13 cellular contexts compared by ENCODE assay signal in genomic region chr1:159077657-159077961, GRCh38. TPM values are rescaled to one million over a fixed set of nuclear protein-coding genes. Genes with fewer than 3 reads are reported as not detected.
DNase-seq lines count a peak whose midpoint lies in the region; ATAC-seq, FAIRE-seq and TF ChIP-seq lines count a peak whose summit lies in the region.
"Had no signal": no experiment of that assay in that cellular context is flagged by ENCODE, and none has a peak within 500 bp of the region (broad histone marks: within the 10 kb centered on the region; RNA-seq: fewer than 3 reads in every experiment).

No MANE protein-coding gene starts in this region.

- no peak for TF ChIP-seq RAD21 in K562 (CRISPR knock-in tag; conservative IDR thresholded peaks at IDR 0.05 in 1 of 2, IDR thresholded peaks at IDR 0.05 in 1 of 2)

- no peak for TF ChIP-seq EP300 in K562 (IDR thresholded peaks at IDR 0.05; ENCODE audit: low read length)

- intact Hi-C loops in K562 (cut with micrococcal nuclease) (loop anchor here (5.0 to 10.0 kb wide), 4 partner anchors 263 to 1113 kb away; no protein-coding TSS in a partner anchor), spleen (cut with DNase I; ENCODE audit: low total_unique reads) (no loop called here)

- peaks cover 13% of the 10 kb centered on the region for H3K36me3 Mint-ChIP-seq in activated CD8-positive, alpha-beta memory T cell treated with anti-CD3 and anti-CD28 coated beads, Interleukin-2, amount 10 ng/mL, durations not matched to agents 7 days and 5 days
- H3K36me3 Mint-ChIP-seq: mesothelial cell of epicardium had no signal

- H3K27ac ChIP-seq in K562 (ENCODE audit: extremely low read depth, low read depth, low read length) (peak overlapping the region; percentile 93), spleen (peak overlapping the region; percentile 24 to 94 (median 93))
- H3K27ac ChIP-seq: prostate gland had no signal

- H3K4me3 ChIP-seq in NB4 (ENCODE audit: low read depth, low read length) (peak overlapping the region; percentile 52), K562 (no peak overlapping the region), spleen (peak overlapping the region in 3 of 8 donors; percentile 32 to 67 (median 43)), MG63 (no peak overlapping the region)
- H3K4me3 ChIP-seq: dorsolateral prefrontal cortex, prostate gland had no signal

- peak overlapping the region; percentile 61 for H3K4me2 ChIP-seq in K562 (ENCODE audit: insufficient read depth, low read length)

- H3K4me3 Mint-ChIP-seq in activated CD8-positive, alpha-beta memory T cell treated with anti-CD3 and anti-CD28 coated beads, Interleukin-2, amount 10 ng/mL, durations not matched to agents 7 days and 5 days, result peak overlapping the region; percentile 76
- H3K4me3 Mint-ChIP-seq: mesothelial cell of epicardium had no signal

- H3K9ac ChIP-seq in K562 (ENCODE audit: insufficient read depth in 1 of 2, low read depth in 2 of 2, low read length in 2 of 2), result peak overlapping the region in 1 of 2 experiments; percentile 58; a peak in 2 of 4 replicates

- BruUV-seq in K562 (replicated peaks; lab: Mats Ljungman, UMichigan), result no TSS peak

- TF ChIP-seq POLR2A in NB4 (IDR thresholded peaks at IDR 0.05; ENCODE audit: extremely low read depth, insufficient read length) (no peak), K562 (conservative IDR thresholded peaks at IDR 0.05) (no peak), spleen (IDR thresholded peaks at IDR 0.05) (no peak)

- 92% methylated on average over 1 of the region's 1 CpG for WGBS in K562 (ENCODE audit: insufficient coverage, low coverage, missing lambda C conversion rate)
- 75 to 87% (median 84%) methylated on average over 1 of the region's 1 CpG for WGBS in spleen, 5 donors

- peaks cover 3% of the 10 kb centered on the region for H3K9me3 Mint-ChIP-seq in activated CD8-positive, alpha-beta memory T cell treated with anti-CD3 and anti-CD28 coated beads, Interleukin-2, amount 10 ng/mL, durations not matched to agents 7 days and 5 days (ENCODE audit: low read depth)
- H3K9me3 Mint-ChIP-seq: mesothelial cell of epicardium had no signal

- H3K27me3 ChIP-seq in K562 (ENCODE audit: control insufficient read depth in 2 of 2, insufficient read depth in 2 of 2, low read length in 2 of 2) (no peaks in the 10 kb centered on the region), spleen (replicated peaks in 1 of 7) (no peaks in the 10 kb centered on the region), MG63 (peaks cover 9% of the 10 kb centered on the region)

- POLR2A ChIA-PET in K562 (lab: Yijun Ruan, JAX), result no interaction called here

- no peaks in the 10 kb centered on the region for H3K9me1 ChIP-seq in K562 (ENCODE audit: control insufficient read depth, insufficient read depth, low read length)

- CTCF ChIA-PET in activated CD8-positive, alpha-beta memory T cell treated with anti-CD3 and anti-CD28 coated beads, Interleukin-2, amount 10 ng/mL, durations not matched to agents 7 days and 5 days (lab: Charles Lee), result interaction anchor here (3.1 to 4.0 kb wide), 2 partner anchors 12 to 69 kb away, joined by 16 to 39 read pairs; partner anchors contain the start of gene IFI16
- CTCF ChIA-PET in K562 (lab: Yijun Ruan, JAX; ENCODE audit: low intra/inter-chr PET ratio), result interaction anchor here (0.7 kb wide), 1 partner anchor 133 kb away, joined by 3 read pairs; no protein-coding TSS in a partner anchor

- peaks cover 3% of the 10 kb centered on the region for H3K27me3 Mint-ChIP-seq in activated CD8-positive, alpha-beta memory T cell treated with anti-CD3 and anti-CD28 coated beads, Interleukin-2, amount 10 ng/mL, durations not matched to agents 7 days and 5 days

- ATAC-seq in activated CD8-positive, alpha-beta memory T cell treated with anti-CD3 and anti-CD28 coated beads, Interleukin-2, amount 10 ng/mL, durations not matched to agents 7 days and 5 days, result no peak
- ATAC-seq in K562, result no peak

- H3K9me3 ChIP-seq in K562 (replicated peaks; ENCODE audit: control insufficient read depth, insufficient read depth, low read depth, low read length) (0 out of 2 replicates have a peak, but pooled peaks cover 5% of the 10 kb centered on the region), spleen (no peaks in the 10 kb centered on the region), MG63 (no peaks in the 10 kb centered on the region)
- H3K9me3 ChIP-seq: prostate gland had no signal

- H3K36me3 ChIP-seq in K562 (ENCODE audit: control insufficient read depth, insufficient read depth, low read length) (no peaks in the 10 kb centered on the region), spleen (peaks cover 0 to 8% (median 0%) of the 10 kb centered on the region in 6 donors), MG63 (no peaks in the 10 kb centered on the region)
- H3K36me3 ChIP-seq: prostate gland had no signal

- DNase-seq in activated CD8-positive, alpha-beta memory T cell treated with anti-CD3 and anti-CD28 coated beads, Interleukin-2, amount 10 ng/mL, durations not matched to agents 7 days and 5 days, result no peak
- no peak for DNase-seq in activated CD8-positive, alpha-beta memory T cell treated with anti-CD3 and anti-CD28 coated beads, Interleukin-2, amount 50 U/mL, for 4 hours
- DNase-seq in NB4 (ENCODE audit: low read depth) (no peak), K562 (ENCODE audit: extremely low read depth in 1 of 4, low spot score in 3 of 4) (no peak), spleen (no peak), NCI-H2227 (lab: John Stamatoyannopoulos, UW; ENCODE audit: unreplicated experiment) (no peak), MG63 (no peak), GDM1 (lab: John Stamatoyannopoulos, UW) (no peak)
- DNase-seq: dorsolateral prefrontal cortex, NCI-H1417, NCI-H524 treated with DMSO at 0.1 percent for 48 hours had no signal

- peak overlapping the region; percentile 100 for H2AFZ ChIP-seq in K562 (ENCODE audit: low read depth, low read length)

- FAIRE-seq in K562 (lab: Jason Lieb, UNC), result no peak

- H3K4me1 Mint-ChIP-seq in activated CD8-positive, alpha-beta memory T cell treated with anti-CD3 and anti-CD28 coated beads, Interleukin-2, amount 10 ng/mL, durations not matched to agents 7 days and 5 days, result peaks cover 41% of the 10 kb centered on the region
- H3K4me1 Mint-ChIP-seq: mesothelial cell of epicardium had no signal

- in situ Hi-C loops in K562 (cut with MboI), result no loop called here

- no peaks in the 10 kb centered on the region for H3K79me2 ChIP-seq in K562 (ENCODE audit: control insufficient read depth, insufficient read depth, low read length)

- H3K27ac Mint-ChIP-seq in activated CD8-positive, alpha-beta memory T cell treated with anti-CD3 and anti-CD28 coated beads, Interleukin-2, amount 10 ng/mL, durations not matched to agents 7 days and 5 days, result peak overlapping the region; percentile 97
- H3K27ac Mint-ChIP-seq: mesothelial cell of epicardium had no signal

- peaks cover 0 to 19% of the 10 kb centered on the region in 2 experiments; a peak in 4 of 5 replicates for H3K4me1 ChIP-seq in K562 (replicated peaks in 1 of 2; ENCODE audit: control insufficient read depth in 2 of 2, insufficient read depth in 2 of 2, low read length in 2 of 2)
- H3K4me1 ChIP-seq in spleen, result peaks cover 0 to 60% (median 21%) of the 10 kb centered on the region in 6 donors
- H3K4me1 ChIP-seq: prostate gland had no signal

- TF ChIP-seq CTCF in NB4 (IDR thresholded peaks at IDR 0.05; ENCODE audit: low read depth, low read length) (no peak), K562 (IDR thresholded peaks at IDR 0.05 in 2 of 3, conservative IDR thresholded peaks at IDR 0.05 in 1 of 3; ENCODE audit: insufficient read depth in 2 of 3, low read depth in 1 of 3, low read length in 3 of 3) (no peak), spleen (IDR thresholded peaks at IDR 0.05 in 8 of 11, conservative IDR thresholded peaks at IDR 0.05 in 3 of 11) (no peak)

- H4K20me1 ChIP-seq in K562 (replicated peaks; ENCODE audit: control insufficient read depth, insufficient read depth, low read length), result no peaks in the 10 kb centered on the region

TF ChIP-seq in K562, 482 proteins besides CTCF, POLR2A, EP300 and RAD21 (continues in another document):
- TF ChIP-seq ZNF280B (CRISPR knock-in tag; IDR thresholded peaks at IDR 0.05) (no peak), EHMT2 (IDR thresholded peaks at IDR 0.05) (0 out of 2 replicates have a peak, but pooled peaks have one; percentile 4), ZNF444 (CRISPR knock-in tag; IDR thresholded peaks at IDR 0.05) (no peak)

RNA-seq across cellular contexts. Expression of gene AIM2, which starts 1.0 kb away (rescaled TPM):
- total RNA-seq in activated CD8-positive, alpha-beta memory T cell treated with anti-CD3 and anti-CD28 coated beads, Interleukin-2, amount 10 ng/mL, durations not matched to agents 7 days and 5 days, result 10 to 100 TPM; 14.1 to 17.3 TPM
- total RNA-seq in K562 (2011; cell fraction: chromatin; rRNA removed; ENCODE audit: low replicate concordance), result not detected in 2 replicates
- not detected in 2 replicates for total RNA-seq in K562 (2011; cell fraction: nucleolus; rRNA removed)
- total RNA-seq in K562 (2011; cell fraction: nucleoplasm; rRNA removed), result not detected in 2 replicates
- 0.08 and 0.86 TPM in 2 replicates for total RNA-seq in K562 (2014; rRNA removed)
- total RNA-seq in K562 (2014; rRNA removed; fragmentation: Illumina TruSeq; extraction: Trizol), result 0.33 TPM in 1 of 2 replicates, not detected in the other
- 0.15 and 0.22 TPM in 2 replicates for total RNA-seq in K562 (2015; rRNA removed; fragmentation: Illumina TruSeq; extraction: Trizol)
- total RNA-seq in K562 (2021), result 0.22 TPM in 1 of 2 replicates, not detected in the other
- polyA plus RNA-seq in K562 (2011; rRNA removed), result 0.10 TPM in 1 of 2 replicates, not detected in the other
- not detected in 2 replicates for polyA plus RNA-seq in K562 (2011; cell fraction: cytosol; rRNA removed)
- polyA plus RNA-seq in K562 (2011; cell fraction: nucleus; rRNA removed), result not detected in 2 replicates
- polyA plus RNA-seq in K562 (2012), result 0.40 and 0.86 TPM in 2 replicates
- polyA plus RNA-seq in K562 (2014; fragmentation: Illumina TruSeq; extraction: Trizol), result 0.12 and 0.18 TPM in 2 replicates
- polyA plus RNA-seq in K562 (2014; fragmentation: Nextera tagmentation; extraction: Ambion mirVana), result under 1 TPM; 0.18 to 0.24 TPM
- polyA plus RNA-seq in K562 (2014; rRNA removed), result 0.95 TPM in 1 of 2 replicates, not detected in the other
- 0.18 TPM in 1 of 2 replicates, not detected in the other for polyA minus RNA-seq in K562 (2011; rRNA and poly(A)+ RNA removed)
- polyA minus RNA-seq in K562 (2011; cell fraction: cytosol; rRNA and poly(A)+ RNA removed), result not detected in 2 replicates
- not detected in 2 replicates for polyA minus RNA-seq in K562 (2011; cell fraction: nucleus; rRNA and poly(A)+ RNA removed)
- 10 to 100 TPM; 29.3 to 73.9 (median 42.6) TPM for total RNA-seq in spleen
- polyA plus RNA-seq in spleen, result 10 to 100 TPM; 26.2 to 57.8 (median 33.4) TPM
- total RNA-seq in MG63 (2014; rRNA removed; shearing (Covaris generic); ENCODE audit: low replicate concordance), result not detected in 2 replicates

Comparison
In these comparisons a context has a peak if more than half of its experiments do, and no peak if none do; other contexts are left out.
1. RNA of gene AIM2, which starts 1.0 kb away (total RNA-seq): 29.3 to 73.9 TPM in spleen and 14.1 to 17.3 TPM in activated CD8-positive, alpha-beta memory T cell treated with anti-CD3 and anti-CD28 coated beads, Interleukin-2, amount 10 ng/mL, durations not matched to agents 7 days and 5 days; 0.08 to 0.86 TPM in K562 and not detected in MG63; every median in the first group is over 4 times any median in the second.